Comparison of ENCODE assay signal across 20 cellular contexts in the genomic region with DNA sequence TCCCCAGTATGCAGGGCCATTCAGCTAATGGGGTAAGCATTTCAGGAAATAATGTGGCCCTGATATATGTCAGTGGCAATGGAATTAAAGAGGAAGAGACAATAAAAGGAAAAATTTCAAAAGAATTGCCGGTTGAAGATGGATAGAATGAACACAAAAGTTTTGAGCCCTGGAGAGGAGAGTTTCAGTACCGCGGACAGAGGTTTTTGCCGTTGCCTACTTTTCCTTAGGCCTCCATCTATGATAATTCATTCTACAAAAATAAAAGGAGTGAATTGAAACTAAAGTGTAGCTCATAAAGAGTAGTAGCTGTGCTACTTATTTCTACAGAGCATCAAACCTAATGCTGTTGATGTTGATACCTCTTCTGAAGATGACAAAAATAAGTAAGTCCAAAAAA.
DNase-seq lines count a peak whose midpoint lies in the region; TF ChIP-seq lines count a peak whose summit lies in the region.
"Had no signal": no experiment of that assay in that cellular context is flagged by ENCODE, and none has a peak within 500 bp of the region (broad histone marks: within the 10 kb centered on the region; RNA-seq: fewer than 3 reads in every experiment).

No MANE protein-coding gene starts in this region.

- no peak overlapping the region for H3K27ac ChIP-seq in HEK293 (ENCODE audit: extremely low read depth, low read depth, low read length)
- no peak overlapping the region for H3K27ac ChIP-seq in liver (ENCODE audit: low read depth in 1 of 2, low read length in 2 of 2)
- H3K27ac ChIP-seq: esophagus squamous epithelium, parathyroid adenoma, thyroid gland had no signal

- WGBS in liver: 74% methylated on average over 4 of the region's 4 CpGs

- in situ Hi-C loops in ACHN (cut with HindIII; ENCODE audit: low pct_ligation_motif_present, low pct_unique_long_range_greater_than_20kb, low sequenced_read_pairs) (no loop called here), astrocyte of the spinal cord (cut with HindIII; ENCODE audit: low sequenced_read_pairs) (no loop called here)

- H3K9me3 ChIP-seq in HEK293 (ENCODE audit: control insufficient read depth, insufficient read depth, low read depth, low read length) (no peaks in the 10 kb centered on the region), liver (ENCODE audit: control insufficient read depth in 4 of 4, low read length in 3 of 4) (no peaks in the 10 kb centered on the region)
- H3K9me3 ChIP-seq: esophagus squamous epithelium, thyroid gland had no signal

- no peak overlapping the region for H3K9ac ChIP-seq in liver (ENCODE audit: low read depth in 1 of 2, low read length in 2 of 2)
- H3K9ac ChIP-seq: parathyroid adenoma had no signal

- H3K4me1 ChIP-seq in HEK293 (ENCODE audit: control insufficient read depth, insufficient read depth, low read length) (no peaks in the 10 kb centered on the region), liver (ENCODE audit: control insufficient read depth in 4 of 4, insufficient read depth in 4 of 4, low read length in 3 of 4) (no peaks in the 10 kb centered on the region)
- H3K4me1 ChIP-seq: esophagus squamous epithelium, parathyroid adenoma, thyroid gland had no signal

- CTCF ChIA-PET in HEK293 (lab: Yijun Ruan, JAX): no interaction called here

- TF ChIP-seq RAD21 in liver (IDR thresholded peaks at IDR 0.05): no peak

- no peak for TF ChIP-seq CTCF in HEK293 (tag by site-specific recombination; IDR thresholded peaks at IDR 0.05)
- no peak for TF ChIP-seq CTCF in astrocyte of the spinal cord (IDR thresholded peaks at IDR 0.05; ENCODE audit: low read depth, low read length)
- no peak for TF ChIP-seq CTCF in liver (IDR thresholded peaks at IDR 0.05; ENCODE audit: low read depth, low read length, missing input control)

- DNase-seq in ACHN: peak; percentile 11
- DNase-seq in astrocyte of the spinal cord (ENCODE audit: low read depth, low spot score): peak; percentile 7
- DNase-seq in activated effector memory CD4-positive, alpha-beta T cell treated with Interleukin-2 at 50 U/mL for 16 hours: no peak
- DNase-seq in NCI-H146 (lab: John Stamatoyannopoulos, UW): no peak
- DNase-seq in NCI-H1105 treated with DMSO at 0.1 percent for 48 hours (lab: John Stamatoyannopoulos, UW): no peak
- DNase-seq: caudate nucleus; DMS79 treated with DMSO at 0.1 percent for 48 hours; effector CD4-positive, alpha-beta T cell; esophagus squamous epithelium; left ventricle myocardium superior; NCI-H1436 treated with DMSO at 0.1 percent for 48 hours; NCI-H2171; NCI-H526 treated with DMSO at 0.1 percent for 48 hours; stimulated activated CD4-positive, alpha-beta T cell treated with anti-CD3 and anti-CD28 coated beads, Interleukin-1b, Interleukin-23, amount 100 ng/mL, for 48 hours; stimulated activated naive CD4-positive, alpha-beta T cell treated with Interleukin-2 at 50 U/mL for 16 hours; T1000; thyroid gland had no signal

- POLR2A ChIA-PET in HEK293 (lab: Yijun Ruan, JAX): no interaction called here

- no peaks in the 10 kb centered on the region for H3K27me3 ChIP-seq in liver (ENCODE audit: control insufficient read depth in 4 of 4, insufficient read depth in 4 of 4, low read length in 3 of 4)
- H3K27me3 ChIP-seq: esophagus squamous epithelium, thyroid gland had no signal

- H3K36me3 ChIP-seq in HEK293 (ENCODE audit: control insufficient read depth in 2 of 2, insufficient read depth in 1 of 2, low read length in 2 of 2) (no peaks in the 10 kb centered on the region), liver (ENCODE audit: control insufficient read depth in 4 of 4, insufficient read depth in 3 of 4, low read depth in 1 of 4, low read length in 3 of 4) (no peaks in the 10 kb centered on the region)
- H3K36me3 ChIP-seq: esophagus squamous epithelium, thyroid gland had no signal

- H3K4me3 ChIP-seq in HEK293 (ENCODE audit: low read depth, low read length): no peak overlapping the region
- H3K4me3 ChIP-seq in astrocyte of the spinal cord (ENCODE audit: low read depth, low read length): no peak overlapping the region
- no peak overlapping the region for H3K4me3 ChIP-seq in liver (ENCODE audit: low read depth in 1 of 3, low read length in 3 of 3)
- H3K4me3 ChIP-seq: esophagus squamous epithelium, thyroid gland had no signal

TF ChIP-seq in HEK293, 187 proteins besides CTCF, POLR2A, EP300 and RAD21:
- TF ChIP-seq ZNF433 (tag by site-specific recombination; IDR thresholded peaks at IDR 0.05; ENCODE audit: low read depth): no peak
- TF ChIP-seq FEZF1 (tag by site-specific recombination; IDR thresholded peaks at IDR 0.05): no peak
- TF ChIP-seq, protein P1, sequence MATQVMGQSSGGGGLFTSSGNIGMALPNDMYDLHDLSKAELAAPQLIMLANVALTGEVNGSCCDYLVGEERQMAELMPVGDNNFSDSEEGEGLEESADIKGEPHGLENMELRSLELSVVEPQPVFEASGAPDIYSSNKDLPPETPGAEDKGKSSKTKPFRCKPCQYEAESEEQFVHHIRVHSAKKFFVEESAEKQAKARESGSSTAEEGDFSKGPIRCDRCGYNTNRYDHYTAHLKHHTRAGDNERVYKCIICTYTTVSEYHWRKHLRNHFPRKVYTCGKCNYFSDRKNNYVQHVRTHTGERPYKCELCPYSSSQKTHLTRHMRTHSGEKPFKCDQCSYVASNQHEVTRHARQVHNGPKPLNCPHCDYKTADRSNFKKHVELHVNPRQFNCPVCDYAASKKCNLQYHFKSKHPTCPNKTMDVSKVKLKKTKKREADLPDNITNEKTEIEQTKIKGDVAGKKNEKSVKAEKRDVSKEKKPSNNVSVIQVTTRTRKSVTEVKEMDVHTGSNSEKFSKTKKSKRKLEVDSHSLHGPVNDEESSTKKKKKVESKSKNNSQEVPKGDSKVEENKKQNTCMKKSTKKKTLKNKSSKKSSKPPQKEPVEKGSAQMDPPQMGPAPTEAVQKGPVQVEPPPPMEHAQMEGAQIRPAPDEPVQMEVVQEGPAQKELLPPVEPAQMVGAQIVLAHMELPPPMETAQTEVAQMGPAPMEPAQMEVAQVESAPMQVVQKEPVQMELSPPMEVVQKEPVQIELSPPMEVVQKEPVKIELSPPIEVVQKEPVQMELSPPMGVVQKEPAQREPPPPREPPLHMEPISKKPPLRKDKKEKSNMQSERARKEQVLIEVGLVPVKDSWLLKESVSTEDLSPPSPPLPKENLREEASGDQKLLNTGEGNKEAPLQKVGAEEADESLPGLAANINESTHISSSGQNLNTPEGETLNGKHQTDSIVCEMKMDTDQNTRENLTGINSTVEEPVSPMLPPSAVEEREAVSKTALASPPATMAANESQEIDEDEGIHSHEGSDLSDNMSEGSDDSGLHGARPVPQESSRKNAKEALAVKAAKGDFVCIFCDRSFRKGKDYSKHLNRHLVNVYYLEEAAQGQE (tag by site-specific recombination; IDR thresholded peaks at IDR 0.05): peak; percentile 93
- no peak for TF ChIP-seq ZNF223 (tag by site-specific recombination; IDR thresholded peaks at IDR 0.05)
- TF ChIP-seq ZNF555 (tag by site-specific recombination; conservative IDR thresholded peaks at IDR 0.05): no peak
- TF ChIP-seq ZNF514 (tag by site-specific recombination; IDR thresholded peaks at IDR 0.05): no peak

TF ChIP-seq in liver, 16 proteins besides CTCF, POLR2A, EP300 and RAD21:
- TF ChIP-seq, protein P1 (IDR thresholded peaks at IDR 0.05): peak; percentile 95
- TF ChIP-seq JUND (IDR thresholded peaks at IDR 0.05): no peak

Comparison
In these comparisons a context has a peak if more than half of its experiments do, and no peak if none do; other contexts are left out.
1. DNase-seq: peak in ACHN (single experiment) and astrocyte of the spinal cord (single experiment); none in activated effector memory CD4-positive, alpha-beta T cell treated with Interleukin-2 at 50 U/mL for 16 hours (single experiment), NCI-H146 (single experiment) and NCI-H1105 treated with DMSO at 0.1 percent for 48 hours (single experiment).